8 cellular contexts compared by ENCODE assay signal in the genomic region with DNA sequence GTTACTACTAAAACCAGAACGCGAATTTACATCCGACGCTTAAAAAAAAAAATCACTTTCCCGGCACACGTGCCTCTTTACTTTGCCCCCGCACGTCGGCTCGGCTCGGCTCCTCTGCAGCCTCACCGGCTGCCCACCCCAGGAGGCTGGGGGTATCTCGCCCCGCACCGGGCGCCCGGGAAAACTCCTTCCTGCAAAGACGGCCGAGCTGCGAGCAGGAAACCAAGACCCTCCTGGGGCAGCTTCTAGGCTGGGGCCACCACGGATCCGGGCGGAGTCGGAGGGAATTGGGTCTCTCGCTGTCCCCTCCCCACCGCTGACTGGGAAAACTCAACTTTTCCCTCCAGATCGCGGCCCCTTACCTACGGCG. TPM values are rescaled to one million over a fixed set of nuclear protein-coding genes. Genes with fewer than 3 reads are reported as not detected.
DNase-seq lines count a peak whose midpoint lies in the region; ATAC-seq and TF ChIP-seq lines count a peak whose summit lies in the region.

No MANE protein-coding gene starts in this region.

- peak overlapping the region; percentile 69 for H3K9ac ChIP-seq in mucosa of stomach (ENCODE audit: low read length)

- no peak for TF ChIP-seq CTCF in OCI-LY7 (conservative IDR thresholded peaks at IDR 0.05; ENCODE audit: low read length)

- no peaks in the 10 kb centered on the region for H4K20me1 ChIP-seq in OCI-LY7 (ENCODE audit: insufficient read depth, low read length)

- POLR2A ChIA-PET in OCI-LY7 (lab: Charles Lee), result no interaction called here

- H3K27me3 ChIP-seq in ACC112 (ENCODE audit: insufficient read depth, low read length) (no peaks in the 10 kb centered on the region), mucosa of stomach (ENCODE audit: control insufficient read depth, insufficient read depth, low read length) (no peaks in the 10 kb centered on the region)
- H3K27me3 ChIP-seq in effector memory CD4-positive, alpha-beta T cell (replicated peaks; ENCODE audit: control insufficient read depth, insufficient read depth, low read length, poor library complexity, severe bottlenecking), result no peaks in the 10 kb centered on the region

- H3K4me3 ChIP-seq in ACC112 (ENCODE audit: low read depth, low read length) (peak overlapping the region; percentile 94), OCI-LY7 (ENCODE audit: low read depth, low read length, poor library complexity, severe bottlenecking) (no peak overlapping the region), mucosa of stomach (ENCODE audit: low read length) (peak overlapping the region; percentile 48)
- H3K4me3 ChIP-seq in effector memory CD4-positive, alpha-beta T cell (ENCODE audit: insufficient read depth, low read depth, low read length, poor library complexity, severe bottlenecking), result peak overlapping the region; percentile 78

- no TSS peak for BruUV-seq in OCI-LY7 (replicated peaks; lab: Mats Ljungman, UMichigan)

- H3K79me2 ChIP-seq in ACC112 (ENCODE audit: control insufficient read depth, insufficient read depth, low read length, unreplicated experiment), result no peaks in the 10 kb centered on the region
- H3K79me2 ChIP-seq in OCI-LY7 (ENCODE audit: insufficient read depth, low read depth, low read length), result no peaks in the 10 kb centered on the region

- DNase-seq in OCI-LY7 (ENCODE audit: low spot score) (no peak), NCI-H2196 treated with DMSO at 0.1 percent for 48 hours (lab: John Stamatoyannopoulos, UW; ENCODE audit: unreplicated experiment) (no peak), foreskin melanocyte (no peak)
- DNase-seq in effector memory CD4-positive, alpha-beta T cell, result no peak

- CTCF ChIA-PET in OCI-LY7 (lab: Charles Lee; ENCODE audit: unreplicated experiment), result no interaction called here

- H2AFZ ChIP-seq in ACC112 (ENCODE audit: low read length, unreplicated experiment) (peak overlapping the region; percentile 83), OCI-LY7 (ENCODE audit: low read length) (no peak overlapping the region)

- H3K27ac ChIP-seq in ACC112 (ENCODE audit: low read depth, low read length), result no peak overlapping the region
- no peak overlapping the region for H3K27ac ChIP-seq in OCI-LY7 (ENCODE audit: low read depth, low read length, poor library complexity, severe bottlenecking)
- no peak overlapping the region for H3K27ac ChIP-seq in effector memory CD4-positive, alpha-beta T cell (ENCODE audit: insufficient read depth, low read length, poor library complexity, severe bottlenecking)

- ATAC-seq in GM18867 (IDR thresholded peaks at IDR 0.05; ENCODE audit: unreplicated experiment), result peak; percentile 28
- ATAC-seq in GM18907 (IDR thresholded peaks at IDR 0.05; ENCODE audit: unreplicated experiment), result no peak

- H3K4me1 ChIP-seq in ACC112 (ENCODE audit: control insufficient read depth, insufficient read depth, low read length, unreplicated experiment), result peaks cover 10% of the 10 kb centered on the region
- H3K4me1 ChIP-seq in OCI-LY7 (ENCODE audit: insufficient read depth, low read length, poor library complexity, severe bottlenecking), result no peaks in the 10 kb centered on the region
- peaks cover 5% of the 10 kb centered on the region for H3K4me1 ChIP-seq in effector memory CD4-positive, alpha-beta T cell (ENCODE audit: control insufficient read depth, insufficient read depth, low read length, poor library complexity, severe bottlenecking)
- H3K4me1 ChIP-seq in mucosa of stomach (ENCODE audit: control insufficient read depth, insufficient read depth, low read length), result peaks cover 18% of the 10 kb centered on the region

- H3K36me3 ChIP-seq in ACC112 (ENCODE audit: insufficient read depth, low read length) (no peaks in the 10 kb centered on the region), OCI-LY7 (ENCODE audit: insufficient read depth, low read length) (no peaks in the 10 kb centered on the region), mucosa of stomach (ENCODE audit: control insufficient read depth, insufficient read depth, low read length) (no peaks in the 10 kb centered on the region)
- H3K36me3 ChIP-seq in effector memory CD4-positive, alpha-beta T cell (ENCODE audit: control insufficient read depth, insufficient read depth, low read length), result no peaks in the 10 kb centered on the region

- peak overlapping the region; percentile 48; the same call in 1 of the 2 replicates for H3K4me2 ChIP-seq in OCI-LY7 (ENCODE audit: low read length)

- no peaks in the 10 kb centered on the region for H3K9me2 ChIP-seq in OCI-LY7 (ENCODE audit: insufficient read depth, low read length)

- intact Hi-C loops in OCI-LY7 (cut with micrococcal nuclease; ENCODE audit: unreplicated experiment), result no loop called here

- no peaks in the 10 kb centered on the region for H3K9me3 ChIP-seq in OCI-LY7 (ENCODE audit: low read length)
- no peaks in the 10 kb centered on the region for H3K9me3 ChIP-seq in effector memory CD4-positive, alpha-beta T cell (ENCODE audit: control insufficient read depth, low read length)
- H3K9me3 ChIP-seq in mucosa of stomach (ENCODE audit: control insufficient read depth, low read length), result no peaks in the 10 kb centered on the region

RNA-seq across cellular contexts. Expression of a gene that starts 0.6 kb away (rescaled TPM):
- total RNA-seq in OCI-LY7 (2014; rRNA removed; shearing (Covaris generic)), result 5.0 and 9.2 TPM in 2 replicates
- 9.8 and 12.2 TPM in 2 replicates for total RNA-seq in OCI-LY7 (2022)

RNA-seq across cellular contexts. Expression of a gene that starts 32.7 kb away (rescaled TPM):
- 128 and 135 TPM in 2 replicates for total RNA-seq in OCI-LY7 (2014; rRNA removed; shearing (Covaris generic))
- total RNA-seq in OCI-LY7 (2022), result 138 and 154 TPM in 2 replicates

RNA-seq across cellular contexts. Expression of a gene that starts 42.2 kb away (rescaled TPM):
- 34.4 and 36.0 TPM in 2 replicates for total RNA-seq in OCI-LY7 (2014; rRNA removed; shearing (Covaris generic))
- 31.9 and 32.1 TPM in 2 replicates for total RNA-seq in OCI-LY7 (2022)
